ENCODE assay signal across 9 cellular contexts in genomic region chr2:237558918-237559645, GRCh38. TPM values are rescaled to one million over a fixed set of nuclear protein-coding genes. Genes with fewer than 3 reads are reported as not detected.
DNase-seq lines count a peak whose midpoint lies in the region; ATAC-seq, FAIRE-seq and TF ChIP-seq lines count a peak whose summit lies in the region.
"Had no signal": no experiment of that assay in that cellular context is flagged by ENCODE, and none has a peak within 500 bp of the region (broad histone marks: within the 10 kb centered on the region; RNA-seq: fewer than 3 reads in every experiment).

No MANE protein-coding gene starts in this region.

- no peak overlapping the region for H3K9ac ChIP-seq in adipocyte (ENCODE audit: low read length)

- DNase-seq in A549 (ENCODE audit: low read depth in 1 of 2, low spot score in 1 of 2) (peak in 1 of 2 experiments; percentile 43), NCI-H1105 (lab: John Stamatoyannopoulos, UW) (peak; percentile 78), adipocyte (ENCODE audit: low read depth) (peak; percentile 23), left colon (peak; percentile 69 to 70), amygdala (lab: John Stamatoyannopoulos, UW) (no peak), GM12891 (ENCODE audit: insufficient read length, low spot score) (no peak), GM10248 (ENCODE audit: extremely low spot score) (no peak)

- no peak overlapping the region for H3K4me3 ChIP-seq in A549
- H3K4me3 ChIP-seq in adipocyte (ENCODE audit: low read length), result no peak overlapping the region

- H3K9me3 ChIP-seq in A549, result peaks cover 18% of the 10 kb centered on the region
- H3K9me3 ChIP-seq in adipocyte (ENCODE audit: control insufficient read depth, low read length), result peaks cover 15% of the 10 kb centered on the region

- intact Hi-C loops in left colon (cut with DNase I, micrococcal nuclease), result no loop called here

- TF ChIP-seq CTCF in A549 (IDR thresholded peaks at IDR 0.05), result no peak
- TF ChIP-seq CTCF in GM10248 (IDR thresholded peaks at IDR 0.05; ENCODE audit: control extremely low read depth, extremely low read depth, low read depth, missing control alignments), result no peak

- H3K4me1 ChIP-seq in A549 (peaks cover 11% of the 10 kb centered on the region; the same call in 1 of the 3 replicates), adipocyte (ENCODE audit: control insufficient read depth, insufficient read depth, low read length) (peaks cover 12% of the 10 kb centered on the region)

- POLR2A ChIA-PET in A549 (lab: Yijun Ruan, JAX), result interaction anchor here (1.1 kb wide), 1 partner anchor 474 kb away, joined by 3 read pairs; the partner anchor contains the start of gene COPS8
- POLR2A ChIA-PET in GM10248 (lab: Yijun Ruan, JAX), result no interaction called here

- CTCF ChIA-PET in A549 (lab: Yijun Ruan, JAX), result interaction anchor here (1.0 to 6.5 kb wide), 5 partner anchors 13 to 473 kb away, joined by 3 to 45 read pairs (median 4); partner anchors contain the start of gene COPS8
- CTCF ChIA-PET in GM10248 (lab: Yijun Ruan, JAX), result interaction anchor here (0.7 to 1.8 kb wide), 4 partner anchors 9 to 576 kb away, joined by 3 to 9 read pairs (median 6); no protein-coding TSS in a partner anchor

- no peak overlapping the region for H3K4me2 ChIP-seq in A549

- FAIRE-seq in A549 (lab: Jason Lieb, UNC) (no peak), GM12891 (lab: Jason Lieb, UNC) (no peak)

- H3K27me3 ChIP-seq in adipocyte (replicated peaks; ENCODE audit: control insufficient read depth, insufficient read depth, low read length), result peaks cover 10% of the 10 kb centered on the region

- peak overlapping the region in 1 of 2 experiments; percentile 40; a peak in 1 of 6 replicates for H3K27ac ChIP-seq in A549
- H3K27ac ChIP-seq: C4-2B had no signal

- WGBS in A549 (ENCODE audit: missing lambda C conversion rate), result 72% methylated on average over 23 of the region's 23 CpGs

- ATAC-seq in A549 (peak; percentile 5 to 9; a peak in 4 of 6 replicates), left colon (peak; percentile 57), GM18517 (IDR thresholded peaks at IDR 0.05; ENCODE audit: unreplicated experiment) (no peak)

- no peak for TF ChIP-seq EP300 in A549 (IDR thresholded peaks at IDR 0.05)

- no peaks in the 10 kb centered on the region for H3K36me3 ChIP-seq in adipocyte (ENCODE audit: control insufficient read depth, insufficient read depth, low read length, severe bottlenecking)

- no peak for TF ChIP-seq POLR2A in A549 (IDR thresholded peaks at IDR 0.05; ENCODE audit: low read length)
- no peak for TF ChIP-seq POLR2A in GM12891 (IDR thresholded peaks at IDR 0.05; ENCODE audit: low read depth, low read length)

- TF ChIP-seq RAD21 in A549 (conservative IDR thresholded peaks at IDR 0.05 in 1 of 2, IDR thresholded peaks at IDR 0.05 in 1 of 2), result no peak

TF ChIP-seq in A549, 52 proteins besides CTCF, POLR2A, EP300 and RAD21:
- TF ChIP-seq SMC3 (IDR thresholded peaks at IDR 0.05) (no peak), MAFK (IDR thresholded peaks at IDR 0.05; ENCODE audit: partially characterized antibody) (peak; percentile 92), CHD2 (IDR thresholded peaks at IDR 0.05; ENCODE audit: low read length, partially characterized antibody) (no peak), HOXB13 (CRISPR knock-in tag; IDR thresholded peaks at IDR 0.05; ENCODE audit: low read depth) (no peak), HOXB5 (CRISPR knock-in tag; IDR thresholded peaks at IDR 0.05) (no peak), POLR2AphosphoS2 (conservative IDR thresholded peaks at IDR 0.05; ENCODE audit: low read length) (0 out of 2 replicates have a peak, but pooled peaks have one; percentile 33)

TF ChIP-seq in GM12891, 5 proteins besides CTCF, POLR2A, EP300 and RAD21:
- TF ChIP-seq PAX5 (IDR thresholded peaks at IDR 0.05; ENCODE audit: insufficient read depth, low read length, severe bottlenecking) (no peak), TAF1 (IDR thresholded peaks at IDR 0.05; ENCODE audit: low read depth, low read length) (no peak), POU2F2 (IDR thresholded peaks at IDR 0.05; ENCODE audit: low read depth, low read length) (no peak), SPI1 (IDR thresholded peaks at IDR 0.05; ENCODE audit: low read depth, low read length) (no peak), POLR2AphosphoS5 (IDR thresholded peaks at IDR 0.05; ENCODE audit: low read depth, low read length) (no peak)

RNA-seq across cellular contexts. Expression of gene PRLH, which starts 7.3 kb away (rescaled TPM):
- polyA plus RNA-seq in A549 (2011; rRNA removed) (not detected in 2 replicates), A549 (2017; fragmentation: RNase III; extraction: RNeasy Plus Mini Kit Qiagen cat#74134 plus additional on column Dnase treatment) (not detected in 3 replicates)
- polyA plus RNA-seq in A549 (2012; cell fraction: cytosol; rRNA removed), result not detected in 2 replicates
- polyA plus RNA-seq in A549 (2012; cell fraction: nucleus; rRNA removed), result not detected in 2 replicates
- polyA minus RNA-seq in A549 (2011; rRNA and poly(A)+ RNA removed), result not detected in 2 replicates
- not detected for total RNA-seq in left colon
- not detected for polyA plus RNA-seq in GM12891 (2012; ENCODE audit: low read depth, missing spikeins)

RNA-seq across cellular contexts. Expression of gene RAB17, which starts 31.5 kb away (rescaled TPM):
- polyA plus RNA-seq in A549 (2011; rRNA removed) (0.44 and 0.78 TPM in 2 replicates), A549 (2017; fragmentation: RNase III; extraction: RNeasy Plus Mini Kit Qiagen cat#74134 plus additional on column Dnase treatment) (0.42 to 2.3 TPM (median 2.2 TPM) in 3 replicates)
- 0.09 TPM in 2 replicates for polyA plus RNA-seq in A549 (2012; cell fraction: cytosol; rRNA removed)
- 0.23 and 0.37 TPM in 2 replicates for polyA plus RNA-seq in A549 (2012; cell fraction: nucleus; rRNA removed)
- 0.33 TPM in 1 of 2 replicates, not detected in the other for polyA minus RNA-seq in A549 (2011; rRNA and poly(A)+ RNA removed)
- 10 to 100 TPM; 51.3 to 59.2 TPM for total RNA-seq in left colon
- polyA plus RNA-seq in GM12891 (2012; ENCODE audit: low read depth, missing spikeins), result not detected

Comparison
In these comparisons a context has a peak if more than half of its experiments do, and no peak if none do; other contexts are left out.
1. DNase-seq: peak in NCI-H1105 (single experiment), adipocyte (single experiment) and left colon (2 of 2); none in amygdala (0 of 56), GM12891 (single experiment) and GM10248 (single experiment).